In genomic region chr22:36368359-36368983, GRCh38 we compare ENCODE assay signal across 7 cellular contexts. TPM values are rescaled to one million over a fixed set of nuclear protein-coding genes. Genes with fewer than 3 reads are reported as not detected.
DNase-seq lines count a peak whose midpoint lies in the region; ATAC-seq and TF ChIP-seq lines count a peak whose summit lies in the region.

No MANE protein-coding gene starts in this region.

- peak; percentile 84 for ATAC-seq in WTC11
- no peak for ATAC-seq in HG03460 (IDR thresholded peaks at IDR 0.05; ENCODE audit: unreplicated experiment)

- H3K36me3 Mint-ChIP-seq in WTC11 = peaks cover 6% of the 10 kb centered on the region
- peaks cover 3% of the 10 kb centered on the region for H3K36me3 Mint-ChIP-seq in osteocyte (ENCODE audit: unreplicated experiment)

- H3K4me3 Mint-ChIP-seq in WTC11 = peak overlapping the region; percentile 22; the same call in 1 of the 2 replicates
- H3K4me3 Mint-ChIP-seq in osteocyte (ENCODE audit: unreplicated experiment) = peak overlapping the region; percentile 63

- H3K27ac Mint-ChIP-seq in WTC11 = peak overlapping the region; percentile 100
- peak overlapping the region; percentile 91 for H3K27ac Mint-ChIP-seq in osteocyte (ENCODE audit: unreplicated experiment)

- POLR2A ChIA-PET in WTC11 (lab: Charles Lee) = interaction anchor here (0.6 to 8.0 kb wide), 5 partner anchors 9 to 59 kb away, joined by 5 to 66 read pairs (median 7); partner anchors contain the start of gene MYH9

- H3K9me3 Mint-ChIP-seq in WTC11 = no peaks in the 10 kb centered on the region
- no peaks in the 10 kb centered on the region for H3K9me3 Mint-ChIP-seq in osteocyte (ENCODE audit: unreplicated experiment)

- no peak overlapping the region for H3K4me3 ChIP-seq in fibroblast of pulmonary artery (replicated peaks; ENCODE audit: low read depth, low read length)

- TF ChIP-seq CTCF in WTC11 (IDR thresholded peaks at IDR 0.05) = no peak
- TF ChIP-seq CTCF in fibroblast of pulmonary artery (IDR thresholded peaks at IDR 0.05; ENCODE audit: low read length, missing control alignments) = peak; percentile 27
- TF ChIP-seq CTCF in osteocyte (IDR thresholded peaks at IDR 0.05) = peak; percentile 33

- H3K4me1 Mint-ChIP-seq in WTC11 = peaks cover 96% of the 10 kb centered on the region
- peaks cover 99% of the 10 kb centered on the region for H3K4me1 Mint-ChIP-seq in osteocyte (ENCODE audit: unreplicated experiment)

- DNase-seq in HK-2 (ENCODE audit: unreplicated experiment) (peak; percentile 80), WTC11 (ENCODE audit: low spot score) (peak; percentile 73), fibroblast of pulmonary artery (ENCODE audit: low read depth) (peak; percentile 87), osteocyte (ENCODE audit: extremely low spot score, unreplicated experiment) (no peak), NCI-H2227 (lab: John Stamatoyannopoulos, UW; ENCODE audit: unreplicated experiment) (no peak), SIG-M5 (lab: John Stamatoyannopoulos, UW) (no peak)

- CTCF ChIA-PET in WTC11 (lab: Charles Lee) = interaction anchor here (0.6 to 1.5 kb wide), 2 partner anchors 50 to 102 kb away, joined by 3 to 6 read pairs; no protein-coding TSS in a partner anchor

- H3K27me3 Mint-ChIP-seq in WTC11 (ENCODE audit: low read depth) = no peaks in the 10 kb centered on the region
- H3K27me3 Mint-ChIP-seq in osteocyte (ENCODE audit: unreplicated experiment) = no peaks in the 10 kb centered on the region

TF ChIP-seq in WTC11, 78 proteins besides CTCF, POLR2A, EP300 and RAD21:
- TF ChIP-seq SMAD4 (CRISPR knock-in tag; IDR thresholded peaks at IDR 0.05) (no peak), NFE2L1 (CRISPR knock-in tag; IDR thresholded peaks at IDR 0.05) (no peak), ETV6 (CRISPR knock-in tag; IDR thresholded peaks at IDR 0.05) (peak; percentile 23; the same call in 1 of the 2 replicates), ZNF121 (CRISPR knock-in tag; IDR thresholded peaks at IDR 0.05) (peak; percentile 98), TEAD1 (CRISPR knock-in tag; IDR thresholded peaks at IDR 0.05) (peak; percentile 90; the same call in 1 of the 2 replicates)

RNA-seq across cellular contexts. Expression of gene MYH9, which starts 19.3 kb away (rescaled TPM):
- total RNA-seq in WTC11 (2021) (272 to 288 TPM (median 277 TPM) in 3 replicates), osteocyte (938 and 1,044 TPM in 2 replicates)

Comparison
In these comparisons a context has a peak if more than half of its experiments do, and no peak if none do; other contexts are left out.
1. DNase-seq: peak in HK-2 (single experiment), WTC11 (single experiment) and fibroblast of pulmonary artery (single experiment); none in osteocyte (single experiment), NCI-H2227 (single experiment) and SIG-M5 (single experiment).